In the genomic region with DNA sequence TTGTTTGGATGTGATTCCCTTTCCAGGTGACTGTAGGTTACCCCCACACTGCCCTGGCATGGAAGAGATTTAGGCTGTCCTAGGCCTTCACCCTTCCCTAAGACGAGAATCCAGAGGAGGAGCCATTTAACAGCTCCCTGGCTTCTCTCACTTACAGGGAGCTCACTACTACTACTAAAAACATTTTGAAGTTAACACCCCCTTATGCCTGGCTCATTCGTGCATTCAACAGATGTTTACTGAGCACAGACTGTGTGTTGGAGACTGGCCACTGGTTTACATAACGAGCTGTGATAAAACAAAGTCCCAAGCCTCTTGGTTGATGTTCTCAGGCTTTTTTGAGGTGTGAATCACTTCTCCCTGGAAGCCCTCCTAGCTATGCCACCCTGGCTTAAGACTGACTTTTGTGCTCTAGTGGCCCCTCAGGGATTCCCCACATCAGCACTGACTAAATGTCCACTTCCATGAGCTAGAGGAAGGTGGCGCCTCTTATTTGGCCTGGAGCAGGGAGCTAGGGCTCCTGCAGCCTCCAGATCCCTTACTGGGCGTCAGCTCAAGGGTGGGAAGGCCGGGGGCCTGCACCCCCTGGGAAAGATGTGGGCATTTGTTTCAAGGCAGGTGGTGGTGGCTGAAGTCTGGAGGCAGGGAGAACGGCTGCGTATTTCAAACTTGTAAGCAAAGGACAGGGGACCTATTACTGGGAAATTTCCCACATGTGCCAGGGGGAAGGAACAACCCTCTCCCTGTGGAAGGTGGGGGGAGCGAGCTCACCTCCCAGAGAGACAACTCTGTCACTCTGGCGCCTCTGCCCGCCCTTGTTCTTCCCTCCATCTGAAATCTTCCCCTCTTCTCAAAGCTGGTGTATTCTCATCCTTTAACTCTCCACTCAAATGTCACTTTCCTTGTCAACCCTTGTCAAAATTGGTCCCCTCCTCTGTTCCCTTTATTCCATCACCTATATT, we compare ENCODE assay signal across 8 cellular contexts. TPM values are rescaled to one million over a fixed set of nuclear protein-coding genes. Genes with fewer than 3 reads are reported as not detected.
DNase-seq lines count a peak whose midpoint lies in the region; ATAC-seq and TF ChIP-seq lines count a peak whose summit lies in the region.

No MANE protein-coding gene starts in this region.

- TF ChIP-seq POLR2A in HCT116 (IDR thresholded peaks at IDR 0.05; ENCODE audit: borderline replicate concordance, extremely low read depth, insufficient read depth, insufficient read length), result no peak

- H3K27me3 Mint-ChIP-seq in activated T-helper 2 cell treated with anti-CD3 and anti-CD28 coated beads, Interferon-gamma antibody, Interleukin-2, Interleukin-4, amounts not matched to agents 10 μg/mL and 5 μg/mL and 100 μg/mL, durations not matched to agents 14 hours and 24 hours and 36 hours (ENCODE audit: low read depth), result no peaks in the 10 kb centered on the region

- H3K27me3 ChIP-seq in HCT116 (ENCODE audit: insufficient read depth, low read length), result no peaks in the 10 kb centered on the region
- no peaks in the 10 kb centered on the region for H3K27me3 ChIP-seq in left ventricle myocardium inferior (ENCODE audit: low read depth)

- H3K4me3 ChIP-seq in AG10803 (ENCODE audit: low read length) (peak overlapping the region; percentile 52), HCT116 (replicated peaks in 1 of 2; ENCODE audit: low read depth in 1 of 2, low read length in 2 of 2) (no peak overlapping the region), left ventricle myocardium inferior (peak overlapping the region; percentile 79)

- H3K36me3 ChIP-seq in HCT116 (ENCODE audit: control insufficient read depth in 1 of 2, insufficient read depth in 2 of 2, low read length in 2 of 2) (no peaks in the 10 kb centered on the region), left ventricle myocardium inferior (no peaks in the 10 kb centered on the region)

- BruUV-seq in HCT116 (replicated peaks; lab: Mats Ljungman, UMichigan), result no TSS peak

- H2AFZ ChIP-seq in HCT116 (ENCODE audit: low read depth, low read length, poor library complexity, severe bottlenecking), result no peak overlapping the region

- CTCF ChIA-PET in HCT116 (lab: Charles Lee), result interaction anchor here (0.9 to 3.3 kb wide), 11 partner anchors 8 to 147 kb away, joined by 3 to 12 read pairs (median 5); a partner anchor contains a TSS

- H3K4me1 ChIP-seq in HCT116 (ENCODE audit: control insufficient read depth in 1 of 2, insufficient read depth in 2 of 2, low read length in 2 of 2), result peaks cover 66 to 78% of the 10 kb centered on the region in 2 experiments
- H3K4me1 ChIP-seq in left ventricle myocardium inferior, result peaks cover 57% of the 10 kb centered on the region

- peak; percentile 98 for DNase-seq in AG10803 (ENCODE audit: low read depth)
- no peak for DNase-seq in HCT116 (ENCODE audit: low read depth, low spot score)
- no peak for DNase-seq in activated T-helper 2 cell treated with anti-CD3 and anti-CD28 coated beads, Interferon-gamma antibody, Interleukin-2, Interleukin-4, amounts not matched to agents 10 μg/mL and 5 μg/mL and 100 μg/mL, durations not matched to agents 14 hours and 24 hours and 36 hours (ENCODE audit: low spot score)
- DNase-seq in left ventricle myocardium inferior, result peak; percentile 48
- DNase-seq in retina, result peak; percentile 61
- no peak for DNase-seq in NCI-H748 (lab: John Stamatoyannopoulos, UW; ENCODE audit: unreplicated experiment)
- no peak for DNase-seq in stimulated activated naive CD8-positive, alpha-beta T cell treated with anti-CD3 and anti-CD28 coated beads, Interleukin-15, Interleukin-2, amounts not matched to agents 100 U/mL and 50 U/mL, for 24 hours

- peak overlapping the region; percentile 10 for H3K4me2 ChIP-seq in HCT116 (ENCODE audit: low read length)

- ATAC-seq in HCT116 (peak; percentile 28), GM21526 (IDR thresholded peaks at IDR 0.05; ENCODE audit: low FRiP score, unreplicated experiment) (no peak)
- ATAC-seq in stimulated activated naive CD8-positive, alpha-beta T cell treated with anti-CD3 and anti-CD28 coated beads, Interleukin-15, Interleukin-2, amounts not matched to agents 100 U/mL and 50 U/mL, for 24 hours, result no peak

- H3K9me3 ChIP-seq in HCT116 (ENCODE audit: control insufficient read depth in 1 of 2, insufficient read depth in 1 of 2, low read depth in 1 of 2, low read length in 2 of 2) (no peaks in the 10 kb centered on the region), left ventricle myocardium inferior (replicated peaks) (no peaks in the 10 kb centered on the region)

- H3K79me2 ChIP-seq in HCT116 (ENCODE audit: insufficient read depth, low read length), result peaks cover 21% of the 10 kb centered on the region

- RAD21 ChIA-PET in HCT116 (lab: Charles Lee; ENCODE audit: low non-redundant PET in 1 of 2, low total read pairs in 2 of 2, uncharacterized antibody in 2 of 2, unreplicated experiment in 2 of 2), result interaction anchor here (0.7 to 3.4 kb wide), 5 partner anchors 8 to 29 kb away, joined by 3 to 13 read pairs (median 5); a partner anchor contains a TSS

- H3K27ac ChIP-seq in HCT116 (ENCODE audit: low read depth, low read length), result peak overlapping the region; percentile 97
- peak overlapping the region; percentile 99 for H3K27ac ChIP-seq in left ventricle myocardium inferior (replicated peaks)

- TF ChIP-seq RAD21 in HCT116 (IDR thresholded peaks at IDR 0.05; ENCODE audit: low read depth), result no peak

- H3K4me3 Mint-ChIP-seq in activated T-helper 2 cell treated with anti-CD3 and anti-CD28 coated beads, Interferon-gamma antibody, Interleukin-2, Interleukin-4, amounts not matched to agents 10 μg/mL and 5 μg/mL and 100 μg/mL, durations not matched to agents 14 hours and 24 hours and 36 hours (ENCODE audit: low read depth), result no peak overlapping the region

- H4K20me1 ChIP-seq in HCT116 (ENCODE audit: insufficient read depth), result no peaks in the 10 kb centered on the region

- no peaks in the 10 kb centered on the region for H3K9me2 ChIP-seq in HCT116 (ENCODE audit: insufficient read depth)

- POLR2A ChIA-PET in HCT116 (lab: Charles Lee), result interaction anchor here (1.0 to 15.6 kb wide), 8 partner anchors 8 to 63 kb away, joined by 3 to 1499 read pairs (median 7); a partner anchor contains a TSS

- peaks cover 10% of the 10 kb centered on the region for H3K4me1 Mint-ChIP-seq in activated T-helper 2 cell treated with anti-CD3 and anti-CD28 coated beads, Interferon-gamma antibody, Interleukin-2, Interleukin-4, amounts not matched to agents 10 μg/mL and 5 μg/mL and 100 μg/mL, durations not matched to agents 14 hours and 24 hours and 36 hours (ENCODE audit: low read depth)

- TF ChIP-seq CTCF in AG10803 (conservative IDR thresholded peaks at IDR 0.05; ENCODE audit: low read length) (peak; percentile 58), HCT116 (IDR thresholded peaks at IDR 0.05 in 2 of 3, conservative IDR thresholded peaks at IDR 0.05 in 1 of 3; ENCODE audit: borderline replicate concordance in 1 of 3, insufficient read depth in 1 of 3, low read depth in 2 of 3, low read length in 2 of 3) (peak in 2 of 3 experiments; percentile 45 to 51; a peak in 2 of 6 replicates), left ventricle myocardium inferior (IDR thresholded peaks at IDR 0.05; ENCODE audit: borderline replicate concordance) (peak; percentile 57)

- no peaks in the 10 kb centered on the region for H3K9me3 Mint-ChIP-seq in activated T-helper 2 cell treated with anti-CD3 and anti-CD28 coated beads, Interferon-gamma antibody, Interleukin-2, Interleukin-4, amounts not matched to agents 10 μg/mL and 5 μg/mL and 100 μg/mL, durations not matched to agents 14 hours and 24 hours and 36 hours

- H3K36me3 Mint-ChIP-seq in activated T-helper 2 cell treated with anti-CD3 and anti-CD28 coated beads, Interferon-gamma antibody, Interleukin-2, Interleukin-4, amounts not matched to agents 10 μg/mL and 5 μg/mL and 100 μg/mL, durations not matched to agents 14 hours and 24 hours and 36 hours (ENCODE audit: low read depth), result peaks cover 9% of the 10 kb centered on the region

- intact Hi-C loops in HCT116 (cut with micrococcal nuclease), result no loop called here
- intact Hi-C loops in activated T-helper 2 cell treated with anti-CD3 and anti-CD28 coated beads, Interferon-gamma antibody, Interleukin-2, Interleukin-4, amounts not matched to agents 10 μg/mL and 5 μg/mL and 100 μg/mL, durations not matched to agents 14 hours and 24 hours and 36 hours (cut with micrococcal nuclease), result no loop called here
- intact Hi-C loops in left ventricle myocardium inferior (cut with micrococcal nuclease), result no loop called here

- peak overlapping the region; percentile 19 for H3K9ac ChIP-seq in HCT116 (ENCODE audit: low read length)

- peak overlapping the region; percentile 38 for H3K27ac Mint-ChIP-seq in activated T-helper 2 cell treated with anti-CD3 and anti-CD28 coated beads, Interferon-gamma antibody, Interleukin-2, Interleukin-4, amounts not matched to agents 10 μg/mL and 5 μg/mL and 100 μg/mL, durations not matched to agents 14 hours and 24 hours and 36 hours

TF ChIP-seq in HCT116, 20 proteins besides CTCF, POLR2A, EP300 and RAD21:
- TF ChIP-seq ELF1 (IDR thresholded peaks at IDR 0.05; ENCODE audit: borderline replicate concordance, low read depth), result no peak
- TF ChIP-seq POLR2AphosphoS5 (IDR thresholded peaks at IDR 0.05; ENCODE audit: low read depth, low read length), result peak; percentile 27; the same call in 1 of the 2 replicates

RNA-seq across cellular contexts. Expression of a gene that starts 19.4 kb away (rescaled TPM):
- 6,000 TPM for total RNA-seq in HCT116 (2021; ENCODE audit: unreplicated experiment)
- polyA plus RNA-seq in HCT116 (2012), result 380 and 423 TPM in 2 replicates
- total RNA-seq in activated T-helper 2 cell treated with anti-CD3 and anti-CD28 coated beads, Interferon-gamma antibody, Interleukin-2, Interleukin-4, amounts not matched to agents 10 μg/mL and 5 μg/mL and 100 μg/mL, durations not matched to agents 14 hours and 24 hours and 36 hours, result 4,338 and 4,347 TPM in 2 replicates
- 6,576 TPM for total RNA-seq in left ventricle myocardium inferior

RNA-seq across cellular contexts. Expression of a gene that starts 45.4 kb away (rescaled TPM):
- 104 TPM for total RNA-seq in HCT116 (2021; ENCODE audit: unreplicated experiment)
- polyA plus RNA-seq in HCT116 (2012), result 82.4 and 84.4 TPM in 2 replicates
- total RNA-seq in activated T-helper 2 cell treated with anti-CD3 and anti-CD28 coated beads, Interferon-gamma antibody, Interleukin-2, Interleukin-4, amounts not matched to agents 10 μg/mL and 5 μg/mL and 100 μg/mL, durations not matched to agents 14 hours and 24 hours and 36 hours, result 94.4 and 95.8 TPM in 2 replicates
- total RNA-seq in left ventricle myocardium inferior, result 60.2 TPM

RNA-seq across cellular contexts. Expression of a gene that starts 56.9 kb away (rescaled TPM):
- total RNA-seq in HCT116 (2021; ENCODE audit: unreplicated experiment), result 564 TPM
- 181 and 274 TPM in 2 replicates for polyA plus RNA-seq in HCT116 (2012)
- 422 and 430 TPM in 2 replicates for total RNA-seq in activated T-helper 2 cell treated with anti-CD3 and anti-CD28 coated beads, Interferon-gamma antibody, Interleukin-2, Interleukin-4, amounts not matched to agents 10 μg/mL and 5 μg/mL and 100 μg/mL, durations not matched to agents 14 hours and 24 hours and 36 hours
- total RNA-seq in left ventricle myocardium inferior, result 405 TPM

Comparison
In these comparisons a context has a peak if more than half of its experiments do, and no peak if none do; other contexts are left out.
1. DNase-seq: peak in AG10803 (single experiment), left ventricle myocardium inferior (single experiment) and retina (single experiment); none in HCT116 (single experiment), activated T-helper 2 cell treated with anti-CD3 and anti-CD28 coated beads, Interferon-gamma antibody, Interleukin-2, Interleukin-4, amounts not matched to agents 10 μg/mL and 5 μg/mL and 100 μg/mL, durations not matched to agents 14 hours and 24 hours and 36 hours (single experiment), NCI-H748 (single experiment) and stimulated activated naive CD8-positive, alpha-beta T cell treated with anti-CD3 and anti-CD28 coated beads, Interleukin-15, Interleukin-2, amounts not matched to agents 100 U/mL and 50 U/mL, for 24 hours (single experiment).
2. H3K4me3 ChIP-seq: peak in AG10803 (single experiment) and left ventricle myocardium inferior (single experiment); none in HCT116 (0 of 2).
3. Peak in every context shown above with its lines, with median percentiles within 50 percentile points of each other: CTCF ChIP-seq.